In the genomic region with DNA sequence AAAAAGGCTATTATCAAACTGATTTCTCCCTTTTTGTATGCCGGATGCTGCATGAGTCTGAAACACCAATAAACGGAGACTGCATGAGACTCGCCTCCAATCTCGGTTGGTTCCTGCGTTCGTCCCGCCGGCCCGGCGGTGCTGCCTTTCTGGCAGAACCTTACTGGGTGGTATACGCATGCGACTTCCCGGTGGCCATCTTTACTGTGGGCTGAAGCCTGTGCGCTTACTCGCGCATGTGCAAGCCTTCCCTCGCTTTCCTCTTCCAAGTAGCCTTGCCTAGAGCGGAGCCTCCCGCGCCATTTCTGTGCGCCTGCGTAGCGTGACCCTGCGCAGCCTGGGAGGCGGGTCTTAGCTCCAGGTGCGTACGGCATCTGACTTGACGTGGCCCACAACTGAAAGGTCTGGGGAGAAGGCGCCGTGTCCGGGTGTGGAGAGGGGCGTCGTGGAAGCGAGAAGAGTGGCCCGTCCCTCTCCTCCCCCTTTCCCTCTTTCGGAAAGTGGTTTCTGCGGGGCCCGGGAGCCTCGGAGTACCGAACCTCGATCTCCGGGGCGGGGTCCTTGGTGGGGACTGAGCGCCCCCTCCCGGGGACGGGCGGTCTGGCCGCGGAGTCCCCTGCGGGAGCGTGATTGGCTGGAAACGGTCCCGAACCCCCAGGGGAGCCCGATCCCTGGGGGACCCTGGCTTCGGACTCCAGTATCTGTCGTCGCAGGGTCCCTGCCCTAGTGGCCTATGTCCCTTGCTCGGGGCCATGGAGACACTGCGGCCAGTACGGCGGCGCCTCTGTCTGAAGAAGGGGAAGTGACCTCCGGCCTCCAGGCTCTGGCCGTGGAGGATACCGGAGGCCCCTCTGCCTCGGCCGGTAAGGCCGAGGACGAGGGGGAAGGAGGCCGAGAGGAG, we compare ENCODE assay signal across 1 cellular context.
TF ChIP-seq lines count a peak whose summit lies in the region.

A gene (plus strand): TSS at position 360 of the 901 bp plus-strand sequence. CDS start 374 bp downstream, at position 734.

TF ChIP-seq in K562, 482 proteins besides CTCF, POLR2A, EP300 and RAD21 (continued from another document and continues in another):
- TF ChIP-seq ZNF408 (CRISPR knock-in tag; IDR thresholded peaks at IDR 0.05; ENCODE audit: low read depth) (no peak), PHB (CRISPR knock-in tag; IDR thresholded peaks at IDR 0.05) (no peak; the same call in 1 of the 2 replicates), BDP1 (IDR thresholded peaks at IDR 0.05; ENCODE audit: insufficient read depth, insufficient read length) (no peak), GABPB2 (CRISPR knock-in tag; conservative IDR thresholded peaks at IDR 0.05) (no peak), NRF1 (conservative IDR thresholded peaks at IDR 0.05 in 1 of 2, IDR thresholded peaks at IDR 0.05 in 1 of 2) (peak; percentile 100), POLR2H (tag; IDR thresholded peaks at IDR 0.05; ENCODE audit: low read depth) (peak; percentile 80), NCOR1 (IDR thresholded peaks at IDR 0.05) (peak; percentile 50; the same call in 1 of the 2 replicates), SP1 (CRISPR knock-in tag; IDR thresholded peaks at IDR 0.05) (peak; percentile 93; the same call in 1 of the 2 replicates), DMBX1 (CRISPR knock-in tag; IDR thresholded peaks at IDR 0.05; ENCODE audit: borderline replicate concordance) (peak; percentile 33; the same call in 1 of the 2 replicates), ARNT (IDR thresholded peaks at IDR 0.05) (0 out of 4 replicates have a peak, but pooled peaks of 1 of the 2 experiments have one; percentile 69), ETV1 (tag; conservative IDR thresholded peaks at IDR 0.05; ENCODE audit: low read depth) (peak; percentile 44; the same call in 1 of the 2 replicates), PYGO2 (tag; IDR thresholded peaks at IDR 0.05) (no peak), ZNF175 (CRISPR knock-in tag; IDR thresholded peaks at IDR 0.05; ENCODE audit: low read depth) (no peak), MCM2 (IDR thresholded peaks at IDR 0.05; ENCODE audit: low read depth) (no peak), TAF7 (tag; IDR thresholded peaks at IDR 0.05) (no peak; the same call in 1 of the 2 replicates), KAT2B (IDR thresholded peaks at IDR 0.05; ENCODE audit: low read depth, low read length) (no peak), ZNF124 (CRISPR knock-in tag; IDR thresholded peaks at IDR 0.05) (no peak), SIRT6 (IDR thresholded peaks at IDR 0.05; ENCODE audit: low read depth, low read length) (no peak), EP400 (IDR thresholded peaks at IDR 0.05) (peak; percentile 96), MEF2A (IDR thresholded peaks at IDR 0.05; ENCODE audit: control insufficient read depth, low read depth, low read length) (no peak), TAF9B (IDR thresholded peaks at IDR 0.05; ENCODE audit: partially characterized antibody) (peak; percentile 64), TSC22D4 (tag; IDR thresholded peaks at IDR 0.05) (no peak), ZNF140 (CRISPR knock-in tag; IDR thresholded peaks at IDR 0.05) (no peak), ZNF224 (CRISPR knock-in tag; IDR thresholded peaks at IDR 0.05) (no peak)
- TF ChIP-seq, protein P1, sequence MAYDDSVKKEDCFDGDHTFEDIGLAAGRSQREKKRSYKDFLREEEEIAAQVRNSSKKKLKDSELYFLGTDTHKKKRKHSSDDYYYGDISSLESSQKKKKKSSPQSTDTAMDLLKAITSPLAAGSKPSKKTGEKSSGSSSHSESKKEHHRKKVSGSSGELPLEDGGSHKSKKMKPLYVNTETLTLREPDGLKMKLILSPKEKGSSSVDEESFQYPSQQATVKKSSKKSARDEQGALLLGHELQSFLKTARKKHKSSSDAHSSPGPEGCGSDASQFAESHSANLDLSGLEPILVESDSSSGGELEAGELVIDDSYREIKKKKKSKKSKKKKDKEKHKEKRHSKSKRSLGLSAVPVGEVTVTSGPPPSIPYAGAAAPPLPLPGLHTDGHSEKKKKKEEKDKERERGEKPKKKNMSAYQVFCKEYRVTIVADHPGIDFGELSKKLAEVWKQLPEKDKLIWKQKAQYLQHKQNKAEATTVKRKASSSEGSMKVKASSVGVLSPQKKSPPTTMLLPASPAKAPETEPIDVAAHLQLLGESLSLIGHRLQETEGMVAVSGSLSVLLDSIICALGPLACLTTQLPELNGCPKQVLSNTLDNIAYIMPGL (CRISPR knock-in tag; IDR thresholded peaks at IDR 0.05): 0 out of 2 replicates have a peak, but pooled peaks have one; percentile 50
- TF ChIP-seq, protein P2, sequence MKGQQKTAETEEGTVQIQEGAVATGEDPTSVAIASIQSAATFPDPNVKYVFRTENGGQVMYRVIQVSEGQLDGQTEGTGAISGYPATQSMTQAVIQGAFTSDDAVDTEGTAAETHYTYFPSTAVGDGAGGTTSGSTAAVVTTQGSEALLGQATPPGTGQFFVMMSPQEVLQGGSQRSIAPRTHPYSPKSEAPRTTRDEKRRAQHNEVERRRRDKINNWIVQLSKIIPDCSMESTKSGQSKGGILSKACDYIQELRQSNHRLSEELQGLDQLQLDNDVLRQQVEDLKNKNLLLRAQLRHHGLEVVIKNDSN (CRISPR knock-in tag; IDR thresholded peaks at IDR 0.05): peak; percentile 71
- TF ChIP-seq, protein P3, sequence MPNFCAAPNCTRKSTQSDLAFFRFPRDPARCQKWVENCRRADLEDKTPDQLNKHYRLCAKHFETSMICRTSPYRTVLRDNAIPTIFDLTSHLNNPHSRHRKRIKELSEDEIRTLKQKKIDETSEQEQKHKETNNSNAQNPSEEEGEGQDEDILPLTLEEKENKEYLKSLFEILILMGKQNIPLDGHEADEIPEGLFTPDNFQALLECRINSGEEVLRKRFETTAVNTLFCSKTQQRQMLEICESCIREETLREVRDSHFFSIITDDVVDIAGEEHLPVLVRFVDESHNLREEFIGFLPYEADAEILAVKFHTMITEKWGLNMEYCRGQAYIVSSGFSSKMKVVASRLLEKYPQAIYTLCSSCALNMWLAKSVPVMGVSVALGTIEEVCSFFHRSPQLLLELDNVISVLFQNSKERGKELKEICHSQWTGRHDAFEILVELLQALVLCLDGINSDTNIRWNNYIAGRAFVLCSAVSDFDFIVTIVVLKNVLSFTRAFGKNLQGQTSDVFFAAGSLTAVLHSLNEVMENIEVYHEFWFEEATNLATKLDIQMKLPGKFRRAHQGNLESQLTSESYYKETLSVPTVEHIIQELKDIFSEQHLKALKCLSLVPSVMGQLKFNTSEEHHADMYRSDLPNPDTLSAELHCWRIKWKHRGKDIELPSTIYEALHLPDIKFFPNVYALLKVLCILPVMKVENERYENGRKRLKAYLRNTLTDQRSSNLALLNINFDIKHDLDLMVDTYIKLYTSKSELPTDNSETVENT (CRISPR knock-in tag; IDR thresholded peaks at IDR 0.05): peak; percentile 38
- TF ChIP-seq, protein P4, sequence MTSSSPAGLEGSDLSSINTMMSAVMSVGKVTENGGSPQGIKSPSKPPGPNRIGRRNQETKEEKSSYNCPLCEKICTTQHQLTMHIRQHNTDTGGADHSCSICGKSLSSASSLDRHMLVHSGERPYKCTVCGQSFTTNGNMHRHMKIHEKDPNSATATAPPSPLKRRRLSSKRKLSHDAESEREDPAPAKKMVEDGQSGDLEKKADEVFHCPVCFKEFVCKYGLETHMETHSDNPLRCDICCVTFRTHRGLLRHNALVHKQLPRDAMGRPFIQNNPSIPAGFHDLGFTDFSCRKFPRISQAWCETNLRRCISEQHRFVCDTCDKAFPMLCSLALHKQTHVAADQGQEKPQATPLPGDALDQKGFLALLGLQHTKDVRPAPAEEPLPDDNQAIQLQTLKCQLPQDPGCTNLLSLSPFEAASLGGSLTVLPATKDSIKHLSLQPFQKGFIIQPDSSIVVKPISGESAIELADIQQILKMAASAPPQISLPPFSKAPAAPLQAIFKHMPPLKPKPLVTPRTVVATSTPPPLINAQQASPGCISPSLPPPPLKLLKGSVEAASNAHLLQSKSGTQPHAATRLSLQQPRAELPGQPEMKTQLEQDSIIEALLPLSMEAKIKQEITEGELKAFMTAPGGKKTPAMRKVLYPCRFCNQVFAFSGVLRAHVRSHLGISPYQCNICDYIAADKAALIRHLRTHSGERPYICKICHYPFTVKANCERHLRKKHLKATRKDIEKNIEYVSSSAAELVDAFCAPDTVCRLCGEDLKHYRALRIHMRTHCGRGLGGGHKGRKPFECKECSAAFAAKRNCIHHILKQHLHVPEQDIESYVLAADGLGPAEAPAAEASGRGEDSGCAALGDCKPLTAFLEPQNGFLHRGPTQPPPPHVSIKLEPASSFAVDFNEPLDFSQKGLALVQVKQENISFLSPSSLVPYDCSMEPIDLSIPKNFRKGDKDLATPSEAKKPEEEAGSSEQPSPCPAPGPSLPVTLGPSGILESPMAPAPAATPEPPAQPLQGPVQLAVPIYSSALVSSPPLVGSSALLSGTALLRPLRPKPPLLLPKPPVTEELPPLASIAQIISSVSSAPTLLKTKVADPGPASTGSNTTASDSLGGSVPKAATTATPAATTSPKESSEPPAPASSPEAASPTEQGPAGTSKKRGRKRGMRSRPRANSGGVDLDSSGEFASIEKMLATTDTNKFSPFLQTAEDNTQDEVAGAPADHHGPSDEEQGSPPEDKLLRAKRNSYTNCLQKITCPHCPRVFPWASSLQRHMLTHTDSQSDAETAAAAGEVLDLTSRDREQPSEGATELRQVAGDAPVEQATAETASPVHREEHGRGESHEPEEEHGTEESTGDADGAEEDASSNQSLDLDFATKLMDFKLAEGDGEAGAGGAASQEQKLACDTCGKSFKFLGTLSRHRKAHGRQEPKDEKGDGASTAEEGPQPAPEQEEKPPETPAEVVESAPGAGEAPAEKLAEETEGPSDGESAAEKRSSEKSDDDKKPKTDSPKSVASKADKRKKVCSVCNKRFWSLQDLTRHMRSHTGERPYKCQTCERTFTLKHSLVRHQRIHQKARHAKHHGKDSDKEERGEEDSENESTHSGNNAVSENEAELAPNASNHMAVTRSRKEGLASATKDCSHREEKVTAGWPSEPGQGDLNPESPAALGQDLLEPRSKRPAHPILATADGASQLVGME (CRISPR knock-in tag; IDR thresholded peaks at IDR 0.05): 0 out of 2 replicates have a peak, but pooled peaks have one; percentile 64
- TF ChIP-seq, protein P5, sequence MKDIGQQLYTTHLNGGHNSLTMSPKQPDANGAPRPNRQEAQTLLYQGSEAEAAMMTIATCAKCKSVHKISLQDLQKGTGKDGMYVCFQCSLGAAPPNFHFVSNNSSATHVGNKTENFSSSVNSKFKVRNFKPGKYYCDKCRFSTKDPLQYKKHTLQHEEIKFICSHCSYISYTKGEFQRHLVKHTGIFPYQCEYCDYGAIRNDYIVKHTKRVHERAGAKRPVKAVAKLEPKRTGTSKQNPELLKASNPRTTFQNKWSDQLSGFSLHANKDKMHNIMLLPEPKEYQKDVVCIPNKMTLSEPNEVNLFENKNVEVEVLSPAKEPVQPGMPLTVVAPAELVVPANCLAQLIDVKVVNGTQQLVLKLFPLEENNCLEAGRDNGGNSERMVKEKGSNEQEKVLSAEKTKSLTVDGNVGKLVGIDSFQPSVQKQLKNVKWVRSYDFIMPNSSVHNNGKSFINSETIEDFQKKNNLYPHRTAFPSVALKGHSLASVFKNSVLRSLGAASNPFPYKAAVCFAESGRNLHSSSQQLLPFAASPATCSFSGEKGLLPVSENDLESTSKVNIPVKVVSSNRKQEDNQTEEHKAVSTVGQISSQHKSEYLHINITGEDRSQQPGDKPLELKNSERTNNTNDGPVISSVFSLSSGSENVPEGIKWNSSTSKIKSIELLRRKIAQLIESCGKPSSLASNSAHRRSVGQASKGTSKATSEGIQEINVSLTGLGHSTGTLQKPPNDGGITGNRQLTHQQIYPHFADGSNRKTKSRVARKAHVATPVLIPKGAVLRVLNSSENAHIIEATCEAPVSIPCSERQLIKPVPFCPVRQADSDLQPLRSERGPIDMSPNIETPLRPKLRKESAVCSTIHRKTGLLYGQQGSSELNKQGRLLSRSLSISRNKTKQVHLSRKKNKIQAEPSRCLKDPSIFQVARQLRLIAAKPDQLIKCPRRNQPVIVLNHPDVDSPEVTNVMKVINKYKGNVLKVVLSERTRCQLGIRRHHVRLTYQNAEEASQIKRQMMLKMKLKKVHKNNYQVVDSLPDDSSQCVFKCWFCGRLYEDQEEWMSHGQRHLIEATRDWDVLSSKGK (CRISPR knock-in tag; IDR thresholded peaks at IDR 0.05): no peak
- TF ChIP-seq, protein P6, sequence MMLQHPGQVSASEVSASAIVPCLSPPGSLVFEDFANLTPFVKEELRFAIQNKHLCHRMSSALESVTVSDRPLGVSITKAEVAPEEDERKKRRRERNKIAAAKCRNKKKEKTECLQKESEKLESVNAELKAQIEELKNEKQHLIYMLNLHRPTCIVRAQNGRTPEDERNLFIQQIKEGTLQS (IDR thresholded peaks at IDR 0.05): no peak
- TF ChIP-seq, protein P6 (CRISPR knock-in tag; conservative IDR thresholded peaks at IDR 0.05): 0 out of 2 replicates have a peak, but pooled peaks have one; percentile 34
- TF ChIP-seq, protein P7, sequence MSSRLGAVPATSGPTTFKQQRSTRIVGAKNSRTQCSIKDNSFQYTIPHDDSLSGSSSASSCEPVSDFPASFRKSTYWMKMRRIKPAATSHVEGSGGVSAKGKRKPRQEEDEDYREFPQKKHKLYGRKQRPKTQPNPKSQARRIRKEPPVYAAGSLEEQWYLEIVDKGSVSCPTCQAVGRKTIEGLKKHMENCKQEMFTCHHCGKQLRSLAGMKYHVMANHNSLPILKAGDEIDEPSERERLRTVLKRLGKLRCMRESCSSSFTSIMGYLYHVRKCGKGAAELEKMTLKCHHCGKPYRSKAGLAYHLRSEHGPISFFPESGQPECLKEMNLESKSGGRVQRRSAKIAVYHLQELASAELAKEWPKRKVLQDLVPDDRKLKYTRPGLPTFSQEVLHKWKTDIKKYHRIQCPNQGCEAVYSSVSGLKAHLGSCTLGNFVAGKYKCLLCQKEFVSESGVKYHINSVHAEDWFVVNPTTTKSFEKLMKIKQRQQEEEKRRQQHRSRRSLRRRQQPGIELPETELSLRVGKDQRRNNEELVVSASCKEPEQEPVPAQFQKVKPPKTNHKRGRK (tag; IDR thresholded peaks at IDR 0.05): 0 out of 2 replicates have a peak, but pooled peaks have one; percentile 7
- TF ChIP-seq, protein P8, sequence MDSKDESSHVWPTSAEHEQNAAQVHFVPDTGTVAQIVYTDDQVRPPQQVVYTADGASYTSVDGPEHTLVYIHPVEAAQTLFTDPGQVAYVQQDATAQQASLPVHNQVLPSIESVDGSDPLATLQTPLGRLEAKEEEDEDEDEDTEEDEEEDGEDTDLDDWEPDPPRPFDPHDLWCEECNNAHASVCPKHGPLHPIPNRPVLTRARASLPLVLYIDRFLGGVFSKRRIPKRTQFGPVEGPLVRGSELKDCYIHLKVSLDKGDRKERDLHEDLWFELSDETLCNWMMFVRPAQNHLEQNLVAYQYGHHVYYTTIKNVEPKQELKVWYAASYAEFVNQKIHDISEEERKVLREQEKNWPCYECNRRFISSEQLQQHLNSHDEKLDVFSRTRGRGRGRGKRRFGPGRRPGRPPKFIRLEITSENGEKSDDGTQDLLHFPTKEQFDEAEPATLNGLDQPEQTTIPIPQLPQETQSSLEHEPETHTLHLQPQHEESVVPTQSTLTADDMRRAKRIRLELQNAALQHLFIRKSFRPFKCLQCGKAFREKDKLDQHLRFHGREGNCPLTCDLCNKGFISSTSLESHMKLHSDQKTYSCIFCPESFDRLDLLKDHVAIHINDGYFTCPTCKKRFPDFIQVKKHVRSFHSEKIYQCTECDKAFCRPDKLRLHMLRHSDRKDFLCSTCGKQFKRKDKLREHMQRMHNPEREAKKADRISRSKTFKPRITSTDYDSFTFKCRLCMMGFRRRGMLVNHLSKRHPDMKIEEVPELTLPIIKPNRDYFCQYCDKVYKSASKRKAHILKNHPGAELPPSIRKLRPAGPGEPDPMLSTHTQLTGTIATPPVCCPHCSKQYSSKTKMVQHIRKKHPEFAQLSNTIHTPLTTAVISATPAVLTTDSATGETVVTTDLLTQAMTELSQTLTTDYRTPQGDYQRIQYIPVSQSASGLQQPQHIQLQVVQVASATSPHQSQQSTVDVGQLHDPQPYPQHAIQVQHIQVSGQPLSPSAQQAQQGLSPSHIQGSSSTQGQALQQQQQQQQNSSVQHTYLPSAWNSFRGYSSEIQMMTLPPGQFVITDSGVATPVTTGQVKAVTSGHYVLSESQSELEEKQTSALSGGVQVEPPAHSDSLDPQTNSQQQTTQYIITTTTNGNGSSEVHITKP (IDR thresholded peaks at IDR 0.05; ENCODE audit: partially characterized antibody): peak; percentile 87
